In genomic region chr10:98425511-98426352, GRCh38 we compare ENCODE assay signal across 8 cellular contexts. TPM values are rescaled to one million over a fixed set of nuclear protein-coding genes. Genes with fewer than 3 reads are reported as not detected.
DNase-seq lines count a peak whose midpoint lies in the region; ATAC-seq and TF ChIP-seq lines count a peak whose summit lies in the region.

No MANE protein-coding gene starts in this region.

- H3K27me3 ChIP-seq in BE2C: no peaks in the 10 kb centered on the region
- no peaks in the 10 kb centered on the region for H3K27me3 ChIP-seq in breast epithelium
- H3K27me3 ChIP-seq in right lobe of liver: no peaks in the 10 kb centered on the region
- H3K27me3 ChIP-seq in tibial artery: no peaks in the 10 kb centered on the region

- no peak overlapping the region for H3K27ac ChIP-seq in breast epithelium
- no peak overlapping the region for H3K27ac ChIP-seq in right lobe of liver
- H3K27ac ChIP-seq in tibial artery: no peak overlapping the region

- ATAC-seq in GM18861 (IDR thresholded peaks at IDR 0.05; ENCODE audit: unreplicated experiment): peak; percentile 75
- ATAC-seq in HG03571 (IDR thresholded peaks at IDR 0.05; ENCODE audit: unreplicated experiment): peak; percentile 70
- ATAC-seq in right lobe of liver: peak; percentile 64 to 74 (median 68)
- no peak for ATAC-seq in GM19328 (IDR thresholded peaks at IDR 0.05; ENCODE audit: unreplicated experiment)

- H3K9me3 ChIP-seq in BE2C (no peaks in the 10 kb centered on the region), breast epithelium (no peaks in the 10 kb centered on the region), right lobe of liver (no peaks in the 10 kb centered on the region), tibial artery (no peaks in the 10 kb centered on the region)

- H3K36me3 ChIP-seq in BE2C (no peaks in the 10 kb centered on the region), breast epithelium (no peaks in the 10 kb centered on the region), right lobe of liver (peaks cover 0 to 33% (median 8%) of the 10 kb centered on the region in 4 donors), tibial artery (peaks cover 32 to 97% (median 76%) of the 10 kb centered on the region in 3 donors)

- 67% methylated on average over 7 of the region's 21 CpGs for WGBS in right lobe of liver (ENCODE audit: insufficient coverage, low coverage, low lambda C conversion rate, missing lambda C conversion rate)

- H3K4me3 ChIP-seq in BE2C (ENCODE audit: low read depth, low read length) (no peak overlapping the region), breast epithelium (no peak overlapping the region), right lobe of liver (no peak overlapping the region), tibial artery (no peak overlapping the region)

- H3K4me1 ChIP-seq in BE2C: peaks cover 5% of the 10 kb centered on the region
- no peaks in the 10 kb centered on the region for H3K4me1 ChIP-seq in breast epithelium
- peaks cover 0 to 9% (median 4%) of the 10 kb centered on the region in 4 donors for H3K4me1 ChIP-seq in right lobe of liver
- no peaks in the 10 kb centered on the region for H3K4me1 ChIP-seq in tibial artery

- DNase-seq in BE2C (peak; percentile 59), SW480 (ENCODE audit: low spot score) (peak; percentile 26), breast epithelium (ENCODE audit: low spot score in 2 of 2) (no peak), right lobe of liver (no peak), tibial artery (peak in 1 of 2 donors; percentile 64)

- TF ChIP-seq POLR2A in breast epithelium (IDR thresholded peaks at IDR 0.05) (no peak), right lobe of liver (IDR thresholded peaks at IDR 0.05) (no peak)

- intact Hi-C loops in breast epithelium (cut with DNase I; ENCODE audit: low total_unique reads) (no loop called here), right lobe of liver (cut with DNase I) (no loop called here), tibial artery (cut with DNase I; ENCODE audit: low total_unique reads) (no loop called here)

- TF ChIP-seq CTCF in BE2C (IDR thresholded peaks at IDR 0.05; ENCODE audit: low read depth, low read length) (peak; percentile 83), breast epithelium (IDR thresholded peaks at IDR 0.05) (peak in 2 of 3 donors; percentile 25 to 39), right lobe of liver (IDR thresholded peaks at IDR 0.05) (peak; percentile 62 to 78 (median 74)), tibial artery (IDR thresholded peaks at IDR 0.05) (peak; percentile 43 to 64)

RNA-seq across cellular contexts. Expression of gene PYROXD2, which starts 10.8 kb away (rescaled TPM):
- 5.2 TPM for polyA plus RNA-seq in BE2C (2012; ENCODE audit: insufficient read depth, insufficient read length, low read depth)
- total RNA-seq in breast epithelium (10 to 100 TPM; 13.2 to 20.0 (median 17.4) TPM), right lobe of liver (10 to 100 TPM in 2 of 6 experiments, 1 to 10 TPM in 4; 3.0 to 25.3 (median 7.1) TPM)

RNA-seq across cellular contexts. Expression of gene HPS1, which starts 21.0 kb away (rescaled TPM):
- polyA plus RNA-seq in BE2C (2012; ENCODE audit: insufficient read depth, insufficient read length, low read depth): not detected
- total RNA-seq in breast epithelium (10 to 100 TPM; 48.2 to 62.3 (median 61.8) TPM), right lobe of liver (10 to 100 TPM; 18.2 to 44.5 (median 32.0) TPM)

Comparison
In these comparisons a context has a peak if more than half of its experiments do, and no peak if none do; other contexts are left out.
1. DNase-seq: peak in BE2C (single experiment) and SW480 (single experiment); none in breast epithelium (0 of 2) and right lobe of liver (0 of 3).
2. CTCF ChIP-seq: peak in every context shown above with its lines; median percentile 83 in BE2C; 74 in right lobe of liver; 54 in tibial artery; 32 in breast epithelium.